In genomic region chr14:53715390-53715730, GRCh38 we compare ENCODE assay signal across 9 cellular contexts.
A peak's percentile ranks its signal among the peaks of the same experiment; 100 is the strongest.
DNase-seq lines count a peak whose midpoint lies in the region; ATAC-seq, FAIRE-seq and TF ChIP-seq lines count a peak whose summit lies in the region.
"Had no signal": no experiment of that assay in that cellular context is flagged by ENCODE, and none has a peak within 500 bp of the region (broad histone marks: within the 10 kb centered on the region; RNA-seq: fewer than 3 reads in every experiment).

No MANE protein-coding gene starts in this region.

- H3K27ac ChIP-seq in heart left ventricle (peak overlapping the region; percentile 27 to 76 (median 53)), rectal smooth muscle tissue (ENCODE audit: low read depth, low read length) (no peak overlapping the region)

- ATAC-seq in heart left ventricle (peak; percentile 59 to 92 (median 82)), HG02759 (IDR thresholded peaks at IDR 0.05; ENCODE audit: unreplicated experiment) (no peak), HG03457 (IDR thresholded peaks at IDR 0.05; ENCODE audit: unreplicated experiment) (no peak)

- H3K4me3 ChIP-seq in heart left ventricle, result peak overlapping the region in 8 of 12 donors; percentile 5 to 41 (median 14)
- peak overlapping the region; percentile 41 for H3K4me3 ChIP-seq in rectal smooth muscle tissue (ENCODE audit: low read length)

- no peak overlapping the region for H3K9ac ChIP-seq in rectal smooth muscle tissue (ENCODE audit: low read length)

- 25 to 45% (median 39%) methylated on average over 1 of the region's 1 CpG for WGBS in heart left ventricle, 4 donors

- H3K36me3 ChIP-seq in heart left ventricle (no peaks in the 10 kb centered on the region), rectal smooth muscle tissue (ENCODE audit: control insufficient read depth, insufficient read depth, low read length) (no peaks in the 10 kb centered on the region)

- peaks cover 0 to 5% (median 0%) of the 10 kb centered on the region in 12 donors for H3K9me3 ChIP-seq in heart left ventricle

- no peak for TF ChIP-seq POLR2A in heart left ventricle (IDR thresholded peaks at IDR 0.05)

- TF ChIP-seq CTCF in heart left ventricle (IDR thresholded peaks at IDR 0.05), result no peak

- DNase-seq in ELR (ENCODE audit: low read depth), result peak; percentile 35
- peak; percentile 88 for DNase-seq in astrocyte of the hippocampus (ENCODE audit: low read depth, low spot score)
- DNase-seq in heart left ventricle, result no peak
- DNase-seq in posterior vena cava (ENCODE audit: low spot score), result no peak
- DNase-seq in RCC 7860 (ENCODE audit: low spot score), result no peak
- DNase-seq: NCI-H69 had no signal

- H3K4me1 ChIP-seq in heart left ventricle (peaks cover 0 to 36% (median 13%) of the 10 kb centered on the region in 12 donors), rectal smooth muscle tissue (ENCODE audit: control insufficient read depth, insufficient read depth, low read length) (no peaks in the 10 kb centered on the region)

- intact Hi-C loops in heart left ventricle (cut with DNase I) (loop anchor here in 3 of 10 donors (5.0 to 10.0 kb wide), 3 partner anchors 157 to 239 kb away; partner anchors contain the start of gene BMP4 (in 1 of the 3)), posterior vena cava (cut with DNase I) (no loop called here)

- no peak for FAIRE-seq in RCC 7860 (lab: Jason Lieb, UNC)

- H3K27me3 ChIP-seq in heart left ventricle (no peaks in the 10 kb centered on the region), rectal smooth muscle tissue (ENCODE audit: control insufficient read depth, insufficient read depth, low read length) (no peaks in the 10 kb centered on the region)

Comparison
In these comparisons a context has a peak if more than half of its experiments do, and no peak if none do; other contexts are left out.
1. DNase-seq: peak in ELR (single experiment) and astrocyte of the hippocampus (single experiment); none in heart left ventricle (0 of 5), posterior vena cava (single experiment) and RCC 7860 (single experiment).
2. ATAC-seq: peak in heart left ventricle (4 of 4); none in HG02759 (single experiment) and HG03457 (single experiment).